ENCODE assay signal across 20 cellular contexts in the genomic region with DNA sequence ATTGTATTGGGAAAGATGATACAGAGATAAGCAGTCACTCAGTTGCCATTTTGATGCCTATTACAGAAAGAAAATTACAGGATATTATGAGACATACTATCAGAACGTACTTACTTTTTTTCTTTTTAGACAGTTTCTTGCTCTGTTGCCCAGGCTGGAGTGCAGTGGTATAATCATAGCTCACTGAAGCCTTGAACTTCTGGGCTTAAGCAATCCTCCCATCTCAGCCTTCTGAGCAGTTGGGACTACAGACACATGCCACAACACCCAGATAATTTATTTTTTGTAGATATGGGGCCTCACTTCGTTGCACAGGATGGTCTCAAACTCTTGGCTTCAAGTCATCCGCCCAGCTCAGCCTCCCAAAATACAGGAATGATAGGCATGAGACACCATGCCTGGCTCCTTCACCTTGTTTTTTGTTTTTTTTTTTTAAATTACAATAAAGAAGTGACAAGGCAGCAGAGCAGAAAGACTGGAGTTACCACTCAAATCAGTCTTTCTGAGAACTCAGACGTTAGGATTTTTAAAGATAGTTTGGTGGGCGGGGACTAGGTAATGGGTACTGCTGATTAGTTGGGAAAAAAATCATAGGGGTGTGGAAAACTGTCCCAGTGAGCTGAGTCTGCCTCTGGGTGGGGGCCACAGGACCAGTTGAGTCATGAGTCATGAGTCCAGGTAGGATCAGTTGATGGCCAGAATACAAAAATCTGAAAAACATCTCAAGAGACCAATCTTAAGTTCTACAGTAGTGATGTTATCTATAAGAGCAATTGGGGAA. TPM values are rescaled to one million over a fixed set of nuclear protein-coding genes. Genes with fewer than 3 reads are reported as not detected.
DNase-seq lines count a peak whose midpoint lies in the region; ATAC-seq, FAIRE-seq and TF ChIP-seq lines count a peak whose summit lies in the region.
"Had no signal": no experiment of that assay in that cellular context is flagged by ENCODE, and none has a peak within 500 bp of the region (broad histone marks: within the 10 kb centered on the region; RNA-seq: fewer than 3 reads in every experiment).

No MANE protein-coding gene starts in this region.

- H2AFZ ChIP-seq in trophoblast cell (ENCODE audit: insufficient read depth, low read length, poor library complexity), result no peak overlapping the region

- H3K27ac Mint-ChIP-seq in immature natural killer cell (no peak overlapping the region), T-cell (no peak overlapping the region)
- H3K27ac Mint-ChIP-seq: B cell; CD4-positive, alpha-beta T cell; IgD-negative memory B cell had no signal

- no peaks in the 10 kb centered on the region for H3K79me1 ChIP-seq in trophoblast cell (ENCODE audit: low read length)

- no peak overlapping the region for H3K4me2 ChIP-seq in trophoblast cell (ENCODE audit: low read length)

- H3K23ac ChIP-seq in trophoblast cell (ENCODE audit: low read length), result no peak overlapping the region

- H3K27ac ChIP-seq in trophoblast cell (ENCODE audit: low read depth, low read length), result no peak overlapping the region
- H3K27ac ChIP-seq in heart right ventricle, result no peak overlapping the region

- H4K12ac ChIP-seq in trophoblast cell (ENCODE audit: low read depth, low read length), result no peak overlapping the region

- H4K91ac ChIP-seq in trophoblast cell (ENCODE audit: low read depth, low read length), result no peak overlapping the region

- CTCF ChIA-PET in T-cell (lab: Charles Lee), result no interaction called here

- H3K36me3 ChIP-seq in bronchial epithelial cell (ENCODE audit: control insufficient read depth, insufficient read depth, low read length) (no peaks in the 10 kb centered on the region), trophoblast cell (ENCODE audit: control insufficient read depth in 1 of 2, insufficient read depth in 2 of 2, low read length in 2 of 2) (no peaks in the 10 kb centered on the region), heart right ventricle (no peaks in the 10 kb centered on the region)

- H3K4me1 Mint-ChIP-seq in immature natural killer cell, result no peaks in the 10 kb centered on the region
- no peaks in the 10 kb centered on the region for H3K4me1 Mint-ChIP-seq in T-cell
- H3K4me1 Mint-ChIP-seq: IgD-negative memory B cell had no signal

- POLR2A ChIA-PET in T-cell (lab: Charles Lee), result interaction anchor here in 1 of 2 donors (0.6 kb wide), 1 partner anchor 35 kb away, joined by 3 read pairs; no protein-coding TSS in a partner anchor

- FAIRE-seq in bronchial epithelial cell (lab: Jason Lieb, UNC), result no peak
- FAIRE-seq: D721Med, GM12892 had no signal

- no peak for TF ChIP-seq CTCF in bronchial epithelial cell (IDR thresholded peaks at IDR 0.05; ENCODE audit: insufficient read depth, low read length, severe bottlenecking)
- TF ChIP-seq CTCF in fibroblast of the aortic adventitia (IDR thresholded peaks at IDR 0.05; ENCODE audit: insufficient read depth, low read length), result no peak
- TF ChIP-seq CTCF in GM13976 (IDR thresholded peaks at IDR 0.05; ENCODE audit: borderline replicate concordance, control extremely low read depth, extremely low read depth, insufficient read depth, missing control alignments), result no peak
- TF ChIP-seq CTCF in heart right ventricle (IDR thresholded peaks at IDR 0.05), result no peak

- H3K4ac ChIP-seq in trophoblast cell (ENCODE audit: low read depth, low read length), result no peak overlapping the region

- in situ Hi-C loops in Caki2 (cut with HindIII; ENCODE audit: low pct_unique_long_range_greater_than_20kb, low sequenced_read_pairs), result loop anchor here (10.0 kb wide), 1 partner anchor 100 kb away; no protein-coding TSS in a partner anchor
- in situ Hi-C loops in GM13976 (cut with MboI; ENCODE audit: low sequenced_read_pairs, unreplicated experiment), result no loop called here

- H3K9me3 Mint-ChIP-seq in immature natural killer cell (no peaks in the 10 kb centered on the region), T-cell (no peaks in the 10 kb centered on the region)
- H3K9me3 Mint-ChIP-seq: CD4-positive, alpha-beta T cell; IgD-negative memory B cell had no signal

- H3K18ac ChIP-seq in trophoblast cell (ENCODE audit: low read length), result no peak overlapping the region

- DNase-seq in Caki2 (ENCODE audit: low read depth) (peak; percentile 71), bronchial epithelial cell (ENCODE audit: low read depth) (peak; percentile 10), fibroblast of the aortic adventitia (ENCODE audit: low read depth) (peak; percentile 36), trophoblast cell (peak; percentile 61 to 86), immature natural killer cell (no peak), GM13976 (ENCODE audit: low spot score) (no peak), T-cell (no peak), heart right ventricle (no peak)
- DNase-seq: 8988T; ACHN; C1 segment of cervical spinal cord; CD4-positive, alpha-beta T cell; DND-41; GDM1; H7 had no signal

- no peak overlapping the region for H2AK5ac ChIP-seq in trophoblast cell (ENCODE audit: low read length)

- ATAC-seq in T-cell (replicated peaks in 1 of 4), result no peak
- ATAC-seq in heart right ventricle, result no peak

- no peak overlapping the region for H3K9ac ChIP-seq in trophoblast cell (ENCODE audit: low read length)

- H2BK12ac ChIP-seq in trophoblast cell (ENCODE audit: low read length), result no peak overlapping the region

- H3K9me3 ChIP-seq in trophoblast cell (ENCODE audit: insufficient read depth, low read depth, low read length), result no peaks in the 10 kb centered on the region
- no peaks in the 10 kb centered on the region for H3K9me3 ChIP-seq in heart right ventricle

- H3K27me3 ChIP-seq in bronchial epithelial cell (ENCODE audit: control insufficient read depth, insufficient read depth, low read length) (no peaks in the 10 kb centered on the region), trophoblast cell (ENCODE audit: insufficient read depth, low read length) (no peaks in the 10 kb centered on the region), heart right ventricle (no peaks in the 10 kb centered on the region)

- no peak overlapping the region for H3K4me3 ChIP-seq in bronchial epithelial cell (ENCODE audit: low read depth, low read length)
- H3K4me3 ChIP-seq in fibroblast of the aortic adventitia (ENCODE audit: low read depth, low read length), result no peak overlapping the region
- no peak overlapping the region for H3K4me3 ChIP-seq in trophoblast cell (ENCODE audit: low read depth, low read length)
- no peak overlapping the region for H3K4me3 ChIP-seq in heart right ventricle

- no peak overlapping the region for H4K8ac ChIP-seq in trophoblast cell (ENCODE audit: low read depth, low read length)

- no peaks in the 10 kb centered on the region for H3K36me3 Mint-ChIP-seq in immature natural killer cell
- H3K36me3 Mint-ChIP-seq in T-cell, result no peaks in the 10 kb centered on the region
- H3K36me3 Mint-ChIP-seq: IgD-negative memory B cell had no signal

- peak overlapping the region; percentile 60 for H2BK120ac ChIP-seq in trophoblast cell (ENCODE audit: insufficient read depth, low read length, poor library complexity)

- peak overlapping the region; percentile 40 for H2BK5ac ChIP-seq in trophoblast cell (ENCODE audit: low read depth, low read length, poor library complexity)

- peaks cover 0 to 5% of the 10 kb centered on the region in 2 experiments for H3K4me1 ChIP-seq in trophoblast cell (ENCODE audit: control insufficient read depth in 1 of 2, insufficient read depth in 2 of 2, low read length in 2 of 2)
- H3K4me1 ChIP-seq in heart right ventricle, result peaks cover 0 to 7% (median 0%) of the 10 kb centered on the region in 9 donors

- no CpG with 5 or more reads among the region's 5 CpGs for WGBS in trophoblast cell (ENCODE audit: extremely low coverage, insufficient coverage, insufficient read length)
- WGBS in heart right ventricle, 2 donors, result 68 to 74% methylated on average over 5 of the region's 5 CpGs

- H3K27me3 Mint-ChIP-seq in immature natural killer cell (ENCODE audit: low read depth in 3 of 3) (peaks cover 3 to 4% (median 3%) of the 10 kb centered on the region in 3 donors), T-cell (peaks cover 4 to 6% of the 10 kb centered on the region in 2 donors)
- H3K27me3 Mint-ChIP-seq: B cell; CD4-positive, alpha-beta T cell; IgD-negative memory B cell had no signal

- H3K79me2 ChIP-seq in trophoblast cell (ENCODE audit: control insufficient read depth, insufficient read depth, low read length, poor library complexity), result no peaks in the 10 kb centered on the region

- H3K4me3 Mint-ChIP-seq in immature natural killer cell (no peak overlapping the region), T-cell (no peak overlapping the region)
- H3K4me3 Mint-ChIP-seq: B cell; CD4-positive, alpha-beta T cell; IgD-negative memory B cell had no signal

- intact Hi-C loops in heart right ventricle (cut with DNase I), result loop anchor here in 1 of 10 donors (10.0 kb wide), 1 partner anchor 130 kb away; no protein-coding TSS in a partner anchor

- H3K14ac ChIP-seq in trophoblast cell (ENCODE audit: low read length), result no peak overlapping the region

RNA-seq across cellular contexts. Expression of gene CPM, which starts 11.5 kb away (rescaled TPM):
- 18.0 and 62.9 TPM in 2 replicates for total RNA-seq in Caki2 (2014; rRNA removed; shearing (Covaris generic); ENCODE audit: low replicate concordance)
- 7.1 and 28.5 TPM in 2 replicates for total RNA-seq in bronchial epithelial cell
- total RNA-seq in fibroblast of the aortic adventitia (ENCODE audit: low replicate concordance), result 0.08 and 17.1 TPM in 2 replicates
- 133 and 138 TPM in 2 replicates for polyA plus RNA-seq in trophoblast cell (2013)
- polyA plus RNA-seq in immature natural killer cell, result under 1 TPM in 2 of 3 donors, not detected in 1; 0.06 to 0.69 TPM
- 1 to 10 TPM; 1.6 to 2.7 (median 2.1) TPM for total RNA-seq in T-cell
- total RNA-seq in heart right ventricle, result 10 to 100 TPM in 2 of 10 donors, 1 to 10 TPM in 8; 2.1 to 17.8 (median 4.7) TPM
- polyA plus RNA-seq in heart right ventricle, result 1 to 10 TPM; 7.4 to 9.1 TPM
- total RNA-seq: HT1080 had no signal

Comparison
In these comparisons a context has a peak if more than half of its experiments do, and no peak if none do; other contexts are left out.
1. DNase-seq: peak in Caki2 (single experiment), bronchial epithelial cell (single experiment), fibroblast of the aortic adventitia (single experiment) and trophoblast cell (2 of 2); none in immature natural killer cell (0 of 3), GM13976 (single experiment), T-cell (0 of 34) and heart right ventricle (0 of 2).